Comparison of ENCODE assay signal across 12 cellular contexts in genomic region chr18:22609642-22610041, GRCh38.
DNase-seq lines count a peak whose midpoint lies in the region; ATAC-seq and TF ChIP-seq lines count a peak whose summit lies in the region.
"Had no signal": no experiment of that assay in that cellular context is flagged by ENCODE, and none has a peak within 500 bp of the region (broad histone marks: within the 10 kb centered on the region; RNA-seq: fewer than 3 reads in every experiment).

No MANE protein-coding gene starts in this region.

- ATAC-seq in GM21717 (IDR thresholded peaks at IDR 0.05; ENCODE audit: unreplicated experiment) (no peak), HG03108 (IDR thresholded peaks at IDR 0.05; ENCODE audit: unreplicated experiment) (no peak)
- ATAC-seq: activated T-cell treated with anti-CD3 and anti-CD28 coated beads, Interleukin-2, amount 50 U/mL, for 72 hours had no signal

- H3K4me3 ChIP-seq in mammary epithelial cell (replicated peaks in 1 of 3; ENCODE audit: insufficient read depth in 1 of 3, low read depth in 2 of 3, low read length in 3 of 3) (no peak overlapping the region), stomach (no peak overlapping the region)

- 32% methylated on average over 5 of the region's 5 CpGs for WGBS in mammary epithelial cell (ENCODE audit: low coverage, missing lambda C conversion rate)
- WGBS in stomach, 5 donors: 3 to 17% (median 13%) methylated on average over 5 of the region's 5 CpGs

- H3K9me3 ChIP-seq in mammary epithelial cell (replicated peaks; ENCODE audit: insufficient read depth, low read length): no peaks in the 10 kb centered on the region
- no peaks in the 10 kb centered on the region for H3K9me3 ChIP-seq in stomach

- in situ Hi-C loops in mammary epithelial cell (cut with MboI; ENCODE audit: low sequenced_read_pairs in 2 of 2): no loop called here

- H2AFZ ChIP-seq in mammary epithelial cell (ENCODE audit: low read depth, low read length): no peak overlapping the region

- no peak for TF ChIP-seq POLR2A in stomach (IDR thresholded peaks at IDR 0.05)

- CTCF ChIA-PET in HEK293T (lab: Yijun Ruan, JAX) (no interaction called here), mammary epithelial cell (lab: Charles Lee; ENCODE audit: low non-redundant PET) (no interaction called here)

- H3K27me3 ChIP-seq in mammary epithelial cell (ENCODE audit: insufficient read depth, low read length): no peaks in the 10 kb centered on the region
- no peaks in the 10 kb centered on the region for H3K27me3 ChIP-seq in stomach

- POLR2A ChIA-PET in HEK293T (lab: Yijun Ruan, JAX): no interaction called here

- intact Hi-C loops in mammary epithelial cell (cut with micrococcal nuclease) (no loop called here), stomach (cut with DNase I; ENCODE audit: low total_unique reads) (no loop called here)

- TF ChIP-seq CTCF in mammary epithelial cell (conservative IDR thresholded peaks at IDR 0.05 in 1 of 2, IDR thresholded peaks at IDR 0.05 in 1 of 2; ENCODE audit: extremely low read depth in 1 of 2, insufficient read depth in 1 of 2, low read depth in 1 of 2, low read length in 2 of 2): no peak
- no peak for TF ChIP-seq CTCF in stomach (IDR thresholded peaks at IDR 0.05)

- no peak overlapping the region for H3K4me2 ChIP-seq in mammary epithelial cell (ENCODE audit: insufficient read depth, low read depth, low read length)

- H3K9ac ChIP-seq in mammary epithelial cell (ENCODE audit: insufficient read depth, low read length): no peak overlapping the region

- H3K36me3 ChIP-seq in mammary epithelial cell (ENCODE audit: insufficient read depth, low read length) (no peaks in the 10 kb centered on the region), stomach (no peaks in the 10 kb centered on the region)

- H4K20me1 ChIP-seq in mammary epithelial cell (ENCODE audit: insufficient read depth, low read length): no peaks in the 10 kb centered on the region

- H3K4me1 ChIP-seq in mammary epithelial cell (ENCODE audit: insufficient read depth, low read length): peaks cover 13% of the 10 kb centered on the region
- peaks cover 0 to 32% (median 23%) of the 10 kb centered on the region in 4 donors for H3K4me1 ChIP-seq in stomach

- DNase-seq in HEK293T (ENCODE audit: extremely low spot score) (peak; percentile 67), mammary epithelial cell (peak; percentile 7), iPS-NIHi7 (ENCODE audit: extremely low spot score) (peak; percentile 39), stomach (peak; percentile 66), NCI-H2081 treated with DMSO at 0.1 percent for 48 hours (lab: John Stamatoyannopoulos, UW) (no peak), NCI-H1436 (lab: John Stamatoyannopoulos, UW) (no peak)
- DNase-seq: activated T-cell treated with anti-CD3 and anti-CD28 coated beads, Interleukin-2, amount 50 U/mL, for 72 hours; immature natural killer cell; NCI-H526 treated with DMSO at 0.1 percent for 48 hours; stimulated activated naive CD4-positive, alpha-beta T cell had no signal

- dilution Hi-C loops in mammary epithelial cell (cut with HindIII; ENCODE audit: low sequenced_read_pairs): loop anchor here (5.0 kb wide), 1 partner anchor 38 kb away; no protein-coding TSS in a partner anchor

- no peak for TF ChIP-seq EP300 in stomach (IDR thresholded peaks at IDR 0.05)

- no TSS peak for BruUV-seq in mammary epithelial cell (replicated peaks; lab: Mats Ljungman, UMichigan)

- H3K79me2 ChIP-seq in mammary epithelial cell (ENCODE audit: insufficient read depth, low read length): no peaks in the 10 kb centered on the region

- H3K27ac ChIP-seq in mammary epithelial cell (ENCODE audit: insufficient read depth, low read depth, low read length): no peak overlapping the region
- peak overlapping the region in 4 of 5 donors; percentile 22 to 63 (median 36) for H3K27ac ChIP-seq in stomach

TF ChIP-seq in HEK293T, 16 proteins besides CTCF, POLR2A, EP300 and RAD21:
- TF ChIP-seq HDGF (IDR thresholded peaks at IDR 0.05; ENCODE audit: borderline replicate concordance) (no peak), ELF4 (IDR thresholded peaks at IDR 0.05) (no peak), SP1 (IDR thresholded peaks at IDR 0.05) (no peak), LEF1 (IDR thresholded peaks at IDR 0.05; ENCODE audit: borderline replicate concordance) (no peak), FOXK2 (IDR thresholded peaks at IDR 0.05) (no peak), BHLHE40 (IDR thresholded peaks at IDR 0.05; ENCODE audit: borderline replicate concordance) (no peak)

Comparison
In these comparisons a context has a peak if more than half of its experiments do, and no peak if none do; other contexts are left out.
1. DNase-seq: peak in HEK293T (single experiment), mammary epithelial cell (single experiment), iPS-NIHi7 (single experiment) and stomach (single experiment); none in NCI-H2081 treated with DMSO at 0.1 percent for 48 hours (single experiment) and NCI-H1436 (single experiment).